21 cellular contexts compared by ENCODE assay signal in genomic region chr14:33978892-33979612, GRCh38.
"Had no signal": no experiment of that assay in that cellular context is flagged by ENCODE, and none has a peak within 500 bp of the region (broad histone marks: within the 10 kb centered on the region; RNA-seq: fewer than 3 reads in every experiment).

No MANE protein-coding gene starts in this region.

- H3K4me1 ChIP-seq: adrenal gland, breast epithelium had no signal

- H3K27ac ChIP-seq: adrenal gland, breast epithelium had no signal

- DNase-seq: activated CD4-positive, CD25-positive, alpha-beta regulatory T cell; activated CD8-positive, alpha-beta memory T cell treated with anti-CD3 and anti-CD28 coated beads, Interleukin-2, amount 50 U/mL, for 48 hours; activated naive CD4-positive, alpha-beta T cell treated with anti-CD3 and anti-CD28 coated beads, Interleukin-2, amount 50 U/mL, for 16 hours; activated naive CD8-positive, alpha-beta T cell treated with anti-CD3 and anti-CD28 coated beads, Interleukin-2, amount 10 ng/mL, durations not matched to agents 7 days and 5 days; activated T-cell treated with anti-CD3 and anti-CD28 coated beads, Interleukin-2, amount 50 U/mL, for 1 hour; adrenal gland; anterior cingulate cortex; MG63; MV-4-11; NCI-H1092 treated with DMSO at 0.1 percent for 48 hours; NCI-H1417 treated with DMSO at 0.1 percent for 48 hours; NCI-H1694 treated with DMSO at 0.1 percent for 48 hours; NCI-H2029 treated with DMSO at 0.1 percent for 48 hours; NCI-H510A treated with DMSO at 0.1 percent for 48 hours; SHP77 treated with DMSO at 0.1 percent for 48 hours; T-cell; T-helper 2 cell; T1000 had no signal

- ATAC-seq: activated CD4-positive, alpha-beta T cell treated with anti-CD3 and anti-CD28 coated beads for 36 hours; activated CD8-positive, alpha-beta T cell treated with anti-CD3 and anti-CD28 coated beads for 36 hours; T-cell had no signal

- H3K9me3 ChIP-seq: adrenal gland, breast epithelium, MG63 had no signal

- H3K27me3 ChIP-seq: breast epithelium, MG63 had no signal

- H3K36me3 ChIP-seq: adrenal gland, breast epithelium, MG63 had no signal

- H3K4me3 ChIP-seq: adrenal gland, breast epithelium, MG63 had no signal
